Comparison of ENCODE assay signal across 8 cellular contexts in the genomic region with DNA sequence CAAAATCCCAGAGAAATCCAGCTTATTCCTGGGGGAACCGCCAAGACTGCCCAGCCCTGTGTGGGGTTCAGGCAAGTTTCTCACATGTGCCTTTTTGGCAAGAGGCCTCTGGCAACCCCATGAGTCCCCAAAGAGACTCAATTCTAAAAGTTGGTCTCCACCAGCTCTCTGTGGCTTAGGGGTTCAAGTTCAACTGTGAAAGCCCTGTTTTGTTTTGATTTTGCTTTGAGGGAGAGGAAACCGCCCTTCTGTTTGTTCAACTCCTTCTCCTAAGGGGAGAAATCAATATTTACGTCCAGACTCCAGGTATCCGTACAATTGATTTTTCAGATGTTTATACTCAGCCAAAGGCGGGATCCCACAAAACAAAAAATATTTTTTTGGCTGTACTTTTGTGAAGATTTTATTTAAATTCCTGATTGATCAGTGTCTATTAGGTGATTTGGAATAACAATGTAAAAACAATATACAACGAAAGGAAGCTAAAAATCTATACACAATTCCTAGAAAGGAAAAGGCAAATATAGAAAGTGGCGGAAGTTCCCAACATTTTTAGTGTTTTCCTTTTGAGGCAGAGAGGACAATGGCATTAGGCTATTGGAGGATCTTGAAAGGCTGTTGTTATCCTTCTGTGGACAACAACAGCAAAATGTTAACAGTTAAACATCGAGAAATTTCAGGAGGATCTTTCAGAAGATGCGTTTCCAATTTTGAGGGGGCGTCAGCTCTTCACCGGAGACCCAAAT. TPM values are rescaled to one million over a fixed set of nuclear protein-coding genes. Genes with fewer than 3 reads are reported as not detected.
DNase-seq lines count a peak whose midpoint lies in the region; ATAC-seq and TF ChIP-seq lines count a peak whose summit lies in the region.

No MANE protein-coding gene starts in this region.

- H3K36me3 Mint-ChIP-seq in memory B cell (peaks cover 2% of the 10 kb centered on the region), type B pancreatic cell (no peaks in the 10 kb centered on the region)

- H3K4me1 Mint-ChIP-seq in memory B cell (peaks cover 2% of the 10 kb centered on the region), type B pancreatic cell (ENCODE audit: unreplicated experiment) (peaks cover 16% of the 10 kb centered on the region)

- peak overlapping the region; percentile 95 for H3K4me3 ChIP-seq in BE2C (ENCODE audit: low read depth, low read length)
- peak overlapping the region; percentile 75 for H3K4me3 ChIP-seq in LNCaP clone FGC (ENCODE audit: low read depth, low read length)

- H3K27me3 ChIP-seq in BE2C: no peaks in the 10 kb centered on the region

- peaks cover 13% of the 10 kb centered on the region for H3K4me1 ChIP-seq in BE2C

- H3K27me3 Mint-ChIP-seq in memory B cell (peaks cover 9% of the 10 kb centered on the region), type B pancreatic cell (no peaks in the 10 kb centered on the region)

- H3K9me3 ChIP-seq in BE2C: no peaks in the 10 kb centered on the region

- no peak for TF ChIP-seq CTCF in BE2C (IDR thresholded peaks at IDR 0.05; ENCODE audit: low read depth, low read length)
- TF ChIP-seq CTCF in LNCaP clone FGC (IDR thresholded peaks at IDR 0.05; ENCODE audit: control insufficient read depth, extremely low read depth, insufficient read depth): no peak
- no peak for TF ChIP-seq CTCF in type B pancreatic cell (conservative IDR thresholded peaks at IDR 0.05)

- peaks cover 32% of the 10 kb centered on the region for H3K36me3 ChIP-seq in BE2C

- ATAC-seq in memory B cell (ENCODE audit: low read depth): no peak
- ATAC-seq in GM19397 (IDR thresholded peaks at IDR 0.05; ENCODE audit: unreplicated experiment): no peak
- no peak for ATAC-seq in GM21528 (IDR thresholded peaks at IDR 0.05; ENCODE audit: low FRiP score, unreplicated experiment)

- no peak for DNase-seq in BE2C
- DNase-seq in LNCaP clone FGC (ENCODE audit: low read depth): peak; percentile 17
- peak; percentile 42 for DNase-seq in cerebellar cortex (ENCODE audit: low spot score)
- no peak for DNase-seq in memory B cell (ENCODE audit: low spot score in 2 of 2)
- DNase-seq in type B pancreatic cell (ENCODE audit: extremely low spot score, unreplicated experiment): no peak
- no peak for DNase-seq in NCI-H226

- H3K4me3 Mint-ChIP-seq in memory B cell (no peak overlapping the region), type B pancreatic cell (peak overlapping the region; percentile 90)

- no peaks in the 10 kb centered on the region for H3K9me3 Mint-ChIP-seq in memory B cell
- H3K9me3 Mint-ChIP-seq in type B pancreatic cell: no peaks in the 10 kb centered on the region

- H3K27ac Mint-ChIP-seq in memory B cell (peak overlapping the region; percentile 20), type B pancreatic cell (peak overlapping the region; percentile 94)

RNA-seq across cellular contexts. Expression of gene LDLR, which starts 0.6 kb away (rescaled TPM):
- polyA plus RNA-seq in BE2C (2012; ENCODE audit: insufficient read depth, insufficient read length, low read depth): 12.4 TPM
- total RNA-seq in type B pancreatic cell (ENCODE audit: low replicate concordance): 67.4 and 103 TPM in 2 replicates

Comparison
In these comparisons a context has a peak if more than half of its experiments do, and no peak if none do; other contexts are left out.
1. DNase-seq: peak in LNCaP clone FGC (single experiment) and cerebellar cortex (single experiment); none in BE2C (single experiment), memory B cell (0 of 2), type B pancreatic cell (single experiment) and NCI-H226 (single experiment).